ENCODE assay signal across 18 cellular contexts in genomic region chr2:224173210-224173609, GRCh38.
A peak's percentile ranks its signal among the peaks of the same experiment; 100 is the strongest.
DNase-seq lines count a peak whose midpoint lies in the region; ATAC-seq and TF ChIP-seq lines count a peak whose summit lies in the region.
"Had no signal": no experiment of that assay in that cellular context is flagged by ENCODE, and none has a peak within 500 bp of the region (broad histone marks: within the 10 kb centered on the region; RNA-seq: fewer than 3 reads in every experiment).

No MANE protein-coding gene starts in this region.

- H3K9me2 ChIP-seq in GM23248 (ENCODE audit: insufficient read depth) = no peaks in the 10 kb centered on the region

- H3K4me3 ChIP-seq in A673 (ENCODE audit: low read depth, low read length, poor library complexity, severe bottlenecking) (no peak overlapping the region), GM23248 (no peak overlapping the region), mammary epithelial cell (replicated peaks in 1 of 3; ENCODE audit: insufficient read depth in 1 of 3, low read depth in 2 of 3, low read length in 3 of 3) (no peak overlapping the region)
- H3K4me3 ChIP-seq in naive thymus-derived CD4-positive, alpha-beta T cell (ENCODE audit: low read length) = no peak overlapping the region
- H3K4me3 ChIP-seq: Peyer's patch, SJCRH30 had no signal

- CTCF ChIA-PET in A673 (lab: Charles Lee) = no interaction called here
- CTCF ChIA-PET in mammary epithelial cell (lab: Charles Lee; ENCODE audit: low non-redundant PET) = no interaction called here
- CTCF ChIA-PET in naive thymus-derived CD4-positive, alpha-beta T cell (lab: Charles Lee) = no interaction called here

- BruUV-seq in A673 (replicated peaks; lab: Mats Ljungman, UMichigan) (no TSS peak), mammary epithelial cell (replicated peaks; lab: Mats Ljungman, UMichigan) (no TSS peak)

- H3K9ac ChIP-seq in GM23248 (no peak overlapping the region), mammary epithelial cell (ENCODE audit: insufficient read depth, low read length) (no peak overlapping the region)
- H3K9ac ChIP-seq: KMS-11 had no signal

- no peaks in the 10 kb centered on the region for H3K36me3 Mint-ChIP-seq in nephron (ENCODE audit: low read depth)
- no peaks in the 10 kb centered on the region for H3K36me3 Mint-ChIP-seq in naive thymus-derived CD4-positive, alpha-beta T cell
- H3K36me3 Mint-ChIP-seq: CD4-positive, CD25-positive, alpha-beta regulatory T cell had no signal

- ATAC-seq in naive thymus-derived CD4-positive, alpha-beta T cell = no peak
- ATAC-seq: HCT116 had no signal

- no peak overlapping the region for H3K27ac ChIP-seq in A673 (ENCODE audit: low read depth, low read length, poor library complexity, severe bottlenecking)
- no peak overlapping the region for H3K27ac ChIP-seq in GM23248
- no peak overlapping the region for H3K27ac ChIP-seq in mammary epithelial cell (ENCODE audit: insufficient read depth, low read depth, low read length)
- H3K27ac ChIP-seq in naive thymus-derived CD4-positive, alpha-beta T cell (ENCODE audit: low read depth, low read length) = no peak overlapping the region
- H3K27ac ChIP-seq: KMS-11, Peyer's patch, SJCRH30 had no signal

- no peak overlapping the region for H2AFZ ChIP-seq in GM23248
- H2AFZ ChIP-seq in mammary epithelial cell (ENCODE audit: low read depth, low read length) = no peak overlapping the region

- TF ChIP-seq CTCF in A673 (conservative IDR thresholded peaks at IDR 0.05; ENCODE audit: low read depth, low read length) (no peak), nephron (IDR thresholded peaks at IDR 0.05; ENCODE audit: unreplicated experiment in 3 of 3) (no peak), mammary epithelial cell (conservative IDR thresholded peaks at IDR 0.05 in 1 of 2, IDR thresholded peaks at IDR 0.05 in 1 of 2; ENCODE audit: extremely low read depth in 1 of 2, insufficient read depth in 1 of 2, low read depth in 1 of 2, low read length in 2 of 2) (no peak)

- H3K4me3 Mint-ChIP-seq in nephron = no peak overlapping the region
- no peak overlapping the region for H3K4me3 Mint-ChIP-seq in naive thymus-derived CD4-positive, alpha-beta T cell
- H3K4me3 Mint-ChIP-seq: CD4-positive, CD25-positive, alpha-beta regulatory T cell had no signal

- H3K9me3 Mint-ChIP-seq in nephron = peaks cover 8% of the 10 kb centered on the region
- peaks cover 0 to 2% (median 0%) of the 10 kb centered on the region in 11 donors for H3K9me3 Mint-ChIP-seq in naive thymus-derived CD4-positive, alpha-beta T cell
- H3K9me3 Mint-ChIP-seq: CD4-positive, CD25-positive, alpha-beta regulatory T cell had no signal

- peaks cover 23% of the 10 kb centered on the region for H3K4me1 ChIP-seq in A673 (ENCODE audit: insufficient read depth, low read length, poor library complexity, severe bottlenecking)
- peaks cover 8% of the 10 kb centered on the region for H3K4me1 ChIP-seq in GM23248 (ENCODE audit: insufficient read depth)
- no peaks in the 10 kb centered on the region for H3K4me1 ChIP-seq in mammary epithelial cell (ENCODE audit: insufficient read depth, low read length)
- no peaks in the 10 kb centered on the region for H3K4me1 ChIP-seq in naive thymus-derived CD4-positive, alpha-beta T cell (ENCODE audit: control insufficient read depth in 2 of 2, insufficient read depth in 2 of 2, low read length in 2 of 2)
- H3K4me1 ChIP-seq: BE2C, SJCRH30 had no signal

- intact Hi-C loops in A673 (cut with micrococcal nuclease; ENCODE audit: unreplicated experiment) (no loop called here), mammary epithelial cell (cut with micrococcal nuclease) (no loop called here)
- intact Hi-C loops in naive thymus-derived CD4-positive, alpha-beta T cell (cut with micrococcal nuclease) = no loop called here

- H3K79me2 ChIP-seq in GM23248 (ENCODE audit: insufficient read depth) = no peaks in the 10 kb centered on the region
- no peaks in the 10 kb centered on the region for H3K79me2 ChIP-seq in mammary epithelial cell (ENCODE audit: insufficient read depth, low read length)

- H3K4me1 Mint-ChIP-seq in nephron = peaks cover 40% of the 10 kb centered on the region
- H3K4me1 Mint-ChIP-seq in naive thymus-derived CD4-positive, alpha-beta T cell = no peaks in the 10 kb centered on the region
- H3K4me1 Mint-ChIP-seq: CD4-positive, CD25-positive, alpha-beta regulatory T cell had no signal

- H3K36me3 ChIP-seq in A673 (ENCODE audit: insufficient read depth, low read length, poor library complexity, severe bottlenecking) = no peaks in the 10 kb centered on the region
- no peaks in the 10 kb centered on the region for H3K36me3 ChIP-seq in GM23248 (ENCODE audit: low read depth)
- no peaks in the 10 kb centered on the region for H3K36me3 ChIP-seq in mammary epithelial cell (ENCODE audit: insufficient read depth, low read length)
- H3K36me3 ChIP-seq in naive thymus-derived CD4-positive, alpha-beta T cell (ENCODE audit: control insufficient read depth in 2 of 3, insufficient read depth in 3 of 3, low read length in 3 of 3) = no peaks in the 10 kb centered on the region
- H3K36me3 ChIP-seq: BE2C, Peyer's patch, SJCRH30 had no signal

- H3K27ac Mint-ChIP-seq in nephron = peak overlapping the region in 2 of 3 experiments; percentile 22 to 50
- H3K27ac Mint-ChIP-seq in naive thymus-derived CD4-positive, alpha-beta T cell = no peak overlapping the region

- H4K20me1 ChIP-seq in GM23248 (ENCODE audit: insufficient read depth) (no peaks in the 10 kb centered on the region), mammary epithelial cell (ENCODE audit: insufficient read depth, low read length) (no peaks in the 10 kb centered on the region)

- DNase-seq in A673 (ENCODE audit: low spot score) = peak; percentile 41
- peak; percentile 25 for DNase-seq in GM23248
- DNase-seq in dermis microvascular lymphatic vessel endothelial cell (ENCODE audit: low read depth in 2 of 2) = peak; percentile 49 to 69
- no peak for DNase-seq in mammary epithelial cell
- DNase-seq in AG20443 (ENCODE audit: low spot score) = no peak
- no peak for DNase-seq in naive thymus-derived CD4-positive, alpha-beta T cell
- DNase-seq: BE2C; CD4-positive, CD25-positive, alpha-beta regulatory T cell; COR-L47; IMR-90; NCI-H2107; NCI-H446 treated with DMSO at 0.1 percent for 48 hours; NCI-H526 treated with DMSO at 0.1 percent for 48 hours; Peyer's patch had no signal

- dilution Hi-C loops in mammary epithelial cell (cut with HindIII; ENCODE audit: low sequenced_read_pairs) = no loop called here

- in situ Hi-C loops in GM23248 (cut with MboI) (no loop called here), mammary epithelial cell (cut with MboI; ENCODE audit: low sequenced_read_pairs in 2 of 2) (no loop called here)

- POLR2A ChIA-PET in A673 (lab: Charles Lee; ENCODE audit: low non-redundant PET) = interaction anchor here (0.7 kb wide), 1 partner anchor 18 kb away, joined by 3 read pairs; no protein-coding TSS in a partner anchor
- POLR2A ChIA-PET in naive thymus-derived CD4-positive, alpha-beta T cell (lab: Charles Lee) = no interaction called here

- no peak overlapping the region for H3K4me2 ChIP-seq in GM23248 (ENCODE audit: unreplicated experiment)
- no peak overlapping the region for H3K4me2 ChIP-seq in mammary epithelial cell (ENCODE audit: insufficient read depth, low read depth, low read length)
- H3K4me2 ChIP-seq: KMS-11 had no signal

- H3F3A ChIP-seq in GM23248 (ENCODE audit: insufficient read depth) = no peaks in the 10 kb centered on the region

- H3K27me3 Mint-ChIP-seq in nephron (ENCODE audit: low read depth) = no peaks in the 10 kb centered on the region
- peaks cover 0 to 9% (median 0%) of the 10 kb centered on the region in 5 donors for H3K27me3 Mint-ChIP-seq in naive thymus-derived CD4-positive, alpha-beta T cell

- no peaks in the 10 kb centered on the region for H3K9me3 ChIP-seq in A673 (ENCODE audit: low read depth, low read length, poor library complexity, severe bottlenecking)
- no peaks in the 10 kb centered on the region for H3K9me3 ChIP-seq in GM23248 (ENCODE audit: low read depth)
- no peaks in the 10 kb centered on the region for H3K9me3 ChIP-seq in mammary epithelial cell (replicated peaks; ENCODE audit: insufficient read depth, low read length)
- no peaks in the 10 kb centered on the region for H3K9me3 ChIP-seq in naive thymus-derived CD4-positive, alpha-beta T cell (ENCODE audit: control insufficient read depth in 2 of 3, low read length in 3 of 3)
- H3K9me3 ChIP-seq: BE2C, Peyer's patch, SJCRH30 had no signal

- H3K27me3 ChIP-seq in A673 (replicated peaks; ENCODE audit: insufficient read depth, low read depth, low read length, poor library complexity) = no peaks in the 10 kb centered on the region
- H3K27me3 ChIP-seq in GM23248 (replicated peaks; ENCODE audit: insufficient read depth) = no peaks in the 10 kb centered on the region
- H3K27me3 ChIP-seq in mammary epithelial cell (ENCODE audit: insufficient read depth, low read length) = no peaks in the 10 kb centered on the region
- no peaks in the 10 kb centered on the region for H3K27me3 ChIP-seq in naive thymus-derived CD4-positive, alpha-beta T cell (ENCODE audit: control insufficient read depth in 2 of 2, insufficient read depth in 2 of 2, low read length in 2 of 2)
- H3K27me3 ChIP-seq: BE2C, Peyer's patch, SJCRH30 had no signal

Comparison
In these comparisons a context has a peak if more than half of its experiments do, and no peak if none do; other contexts are left out.
1. DNase-seq: peak in A673 (single experiment), GM23248 (single experiment) and dermis microvascular lymphatic vessel endothelial cell (2 of 2); none in mammary epithelial cell (single experiment), AG20443 (single experiment) and naive thymus-derived CD4-positive, alpha-beta T cell (0 of 9).
2. H3K27ac Mint-ChIP-seq: peak in nephron (2 of 3); none in naive thymus-derived CD4-positive, alpha-beta T cell (0 of 9).